In the genomic region with DNA sequence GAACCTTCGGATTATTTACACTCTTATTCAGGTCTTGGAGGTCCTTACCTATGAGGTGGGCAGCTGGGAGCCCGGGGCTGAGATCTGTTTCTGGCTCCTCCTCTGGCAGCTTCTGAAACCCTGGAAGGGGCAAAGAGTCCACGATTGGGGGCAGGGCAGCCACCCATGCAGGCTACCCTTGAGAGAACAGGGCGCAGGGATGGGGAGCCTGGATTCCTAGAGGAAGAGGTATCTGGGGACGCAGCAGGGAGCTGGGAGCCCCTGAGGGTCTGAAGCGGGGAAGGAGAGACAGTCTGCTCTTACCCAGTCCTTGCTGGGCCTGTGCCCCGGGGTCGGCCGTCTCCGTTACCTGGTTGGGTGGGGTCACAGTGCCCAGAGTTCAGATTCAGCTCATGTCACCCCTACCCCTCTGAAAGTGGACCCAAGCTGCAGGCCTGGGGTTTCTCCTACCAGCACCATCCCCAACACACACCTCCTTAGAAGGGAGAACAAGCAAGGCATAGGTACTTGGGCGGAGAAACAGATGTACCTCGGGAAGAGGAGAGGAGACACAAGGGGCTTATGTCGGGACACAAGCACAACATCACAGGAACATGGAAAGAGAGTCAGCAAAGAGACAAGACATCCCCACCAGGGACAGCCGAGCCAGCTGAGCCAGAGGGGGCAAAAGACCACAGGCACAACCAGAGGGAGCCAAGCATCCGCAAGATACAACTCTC, we compare ENCODE assay signal across 8 cellular contexts. TPM values are rescaled to one million over a fixed set of nuclear protein-coding genes. Genes with fewer than 3 reads are reported as not detected.
DNase-seq lines count a peak whose midpoint lies in the region; TF ChIP-seq lines count a peak whose summit lies in the region.

No MANE protein-coding gene starts in this region.

- peak overlapping the region; percentile 95 for H3K4me3 Mint-ChIP-seq in neural progenitor cell

- no peak for TF ChIP-seq CTCF in neural progenitor cell (IDR thresholded peaks at IDR 0.05)

- H3K27ac Mint-ChIP-seq in neural progenitor cell, result peak overlapping the region; percentile 90

- H3K9me3 ChIP-seq in SK-N-MC (ENCODE audit: low read depth, low read length), result no peaks in the 10 kb centered on the region
- H3K9me3 ChIP-seq in esophagus (ENCODE audit: control insufficient read depth in 2 of 2, insufficient read depth in 1 of 2, low read depth in 1 of 2, low read length in 1 of 2), result no peaks in the 10 kb centered on the region
- H3K9me3 ChIP-seq in neural progenitor cell (ENCODE audit: low read depth), result no peaks in the 10 kb centered on the region

- in situ Hi-C loops in G401 (cut with HindIII; ENCODE audit: low sequenced_read_pairs), result loop anchor here (5.0 kb wide), 1 partner anchor 39 kb away; a partner anchor contains a TSS

- H3K27me3 ChIP-seq in esophagus (ENCODE audit: control insufficient read depth in 1 of 2, insufficient read depth in 2 of 2, low read length in 2 of 2), result no peaks in the 10 kb centered on the region
- peaks cover 9% of the 10 kb centered on the region for H3K27me3 ChIP-seq in neural progenitor cell

- H3K4me1 Mint-ChIP-seq in neural progenitor cell, result peaks cover 15% of the 10 kb centered on the region

- peaks cover 0 to 6% of the 10 kb centered on the region in 2 donors for H3K4me1 ChIP-seq in esophagus (ENCODE audit: control insufficient read depth in 2 of 2, insufficient read depth in 2 of 2, low read length in 1 of 2)
- H3K4me1 ChIP-seq in neural progenitor cell, result peaks cover 11% of the 10 kb centered on the region

- no peaks in the 10 kb centered on the region for H3K9me3 Mint-ChIP-seq in neural progenitor cell

- H3K4me3 ChIP-seq in SK-N-MC (peak overlapping the region; percentile 88), esophagus (ENCODE audit: low read depth in 1 of 2, low read length in 2 of 2) (peak overlapping the region; percentile 60 to 67), neural progenitor cell (peak overlapping the region; percentile 69)

- peak overlapping the region; percentile 94 for H3K4me2 ChIP-seq in neural progenitor cell

- H3F3A ChIP-seq in neural progenitor cell (ENCODE audit: low read depth), result no peaks in the 10 kb centered on the region

- no peaks in the 10 kb centered on the region for H3K36me3 ChIP-seq in SK-N-MC (ENCODE audit: insufficient read depth, low read length)
- no peaks in the 10 kb centered on the region for H3K36me3 ChIP-seq in esophagus (ENCODE audit: control insufficient read depth in 2 of 2, insufficient read depth in 2 of 2, low read length in 1 of 2)
- no peaks in the 10 kb centered on the region for H3K36me3 ChIP-seq in neural progenitor cell

- H3K27ac ChIP-seq in SK-N-MC (no peak overlapping the region), esophagus (ENCODE audit: low read depth in 2 of 2, low read length in 1 of 2) (peak overlapping the region; percentile 82 to 85), neural progenitor cell (no peak overlapping the region)

- H4K20me1 ChIP-seq in neural progenitor cell (ENCODE audit: low read depth), result no peaks in the 10 kb centered on the region

- H3K9ac ChIP-seq in SK-N-MC (ENCODE audit: insufficient read length) (peak overlapping the region; percentile 81), neural progenitor cell (peak overlapping the region; percentile 44)

- DNase-seq in G401 (ENCODE audit: low spot score), result peak; percentile 44
- no peak for DNase-seq in SK-N-MC (ENCODE audit: low read depth, low spot score)
- DNase-seq in neural progenitor cell (ENCODE audit: low spot score), result peak; percentile 27
- DNase-seq in hepatic stellate cell (ENCODE audit: low spot score), result no peak
- DNase-seq in cerebellar nuclear complex (lab: John Stamatoyannopoulos, UW), result no peak
- no peak for DNase-seq in OCI-M2 (lab: John Stamatoyannopoulos, UW; ENCODE audit: unreplicated experiment)
- DNase-seq in globus pallidus (ENCODE audit: low spot score), result no peak

- no peaks in the 10 kb centered on the region for H3K79me2 ChIP-seq in neural progenitor cell (ENCODE audit: low read depth)

- H3K36me3 Mint-ChIP-seq in neural progenitor cell, result no peaks in the 10 kb centered on the region

- WGBS in esophagus, 2 donors, result 22 to 28% methylated on average over 15 of the region's 15 CpGs

- peak overlapping the region; percentile 87 for H2AFZ ChIP-seq in neural progenitor cell (replicated peaks)

- peaks cover 17% of the 10 kb centered on the region for H3K27me3 Mint-ChIP-seq in neural progenitor cell (ENCODE audit: insufficient read depth, low read depth)

RNA-seq across cellular contexts. Expression of a gene that starts 0.6 kb away (rescaled TPM):
- total RNA-seq in G401 (2014; rRNA removed; shearing (Covaris generic)), result 0.51 TPM in 1 of 2 replicates, not detected in the other
- polyA plus RNA-seq in esophagus, result 1 to 10 TPM; 1.8 to 3.0 TPM
- 0.15 TPM in 1 of 2 replicates, not detected in the other for total RNA-seq in neural progenitor cell (ENCODE audit: low replicate concordance)

RNA-seq across cellular contexts. Expression of a gene that starts 4.4 kb away (rescaled TPM):
- total RNA-seq in G401 (2014; rRNA removed; shearing (Covaris generic)), result not detected in 2 replicates
- polyA plus RNA-seq in esophagus, result 1 to 10 TPM; 2.8 to 6.9 TPM
- total RNA-seq in neural progenitor cell (ENCODE audit: low replicate concordance), result not detected in 2 replicates

RNA-seq across cellular contexts. Expression of a gene that starts 6.3 kb away (rescaled TPM):
- total RNA-seq in G401 (2014; rRNA removed; shearing (Covaris generic)), result 0.14 TPM in 1 of 2 replicates, not detected in the other
- 1 to 10 TPM in 1 of 2 donors, under 1 TPM in 1; 0.71 to 2.4 TPM for polyA plus RNA-seq in esophagus
- 0.19 TPM in 1 of 2 replicates, not detected in the other for total RNA-seq in neural progenitor cell (ENCODE audit: low replicate concordance)

RNA-seq across cellular contexts. Expression of a gene that starts 9.6 kb away (rescaled TPM):
- total RNA-seq in G401 (2014; rRNA removed; shearing (Covaris generic)), result not detected in 2 replicates
- polyA plus RNA-seq in esophagus, result under 1 TPM; 0.10 to 0.14 TPM
- total RNA-seq in neural progenitor cell (ENCODE audit: low replicate concordance), result not detected in 2 replicates

RNA-seq across cellular contexts. Expression of a gene that starts 11.1 kb away (rescaled TPM):
- not detected in 2 replicates for total RNA-seq in G401 (2014; rRNA removed; shearing (Covaris generic))
- polyA plus RNA-seq in esophagus, result under 1 TPM in 1 of 2 donors, not detected in 1; 0.07 TPM
- total RNA-seq in neural progenitor cell (ENCODE audit: low replicate concordance), result not detected in 2 replicates

Comparison
In these comparisons a context has a peak if more than half of its experiments do, and no peak if none do; other contexts are left out.
1. DNase-seq: peak in G401 (single experiment) and neural progenitor cell (single experiment); none in SK-N-MC (single experiment), hepatic stellate cell (single experiment), cerebellar nuclear complex (0 of 2), OCI-M2 (single experiment) and globus pallidus (single experiment).
2. H3K27ac ChIP-seq: peak in esophagus (2 of 2); none in SK-N-MC (single experiment) and neural progenitor cell (single experiment).
3. Peak in every context shown above with its lines, with median percentiles within 50 percentile points of each other: H3K4me3 ChIP-seq.